ENCODE assay signal across 8 cellular contexts in genomic region chr1:40161125-40161887, GRCh38. TPM values are rescaled to one million over a fixed set of nuclear protein-coding genes. Genes with fewer than 3 reads are reported as not detected.
DNase-seq lines count a peak whose midpoint lies in the region; TF ChIP-seq lines count a peak whose summit lies in the region.

Gene RLF, plus strand, starts transcription at chr1:40161387. Its CDS starts 13 bp downstream, at chr1:40161400.

- H3K27me3 Mint-ChIP-seq in HFFc6 (ENCODE audit: insufficient read depth), result peaks cover 5% of the 10 kb centered on the region; the same call in 1 of the 2 replicates
- H3K27me3 Mint-ChIP-seq in activated naive CD4-positive, alpha-beta T cell treated with anti-CD3 and anti-CD28 coated beads for 36 hours (ENCODE audit: low read depth), result no peaks in the 10 kb centered on the region

- 0 out of 2 replicates have a peak, but pooled peaks cover 4% of the 10 kb centered on the region for H3K36me3 ChIP-seq in SK-N-MC (ENCODE audit: insufficient read depth, low read length)

- no peak within 1 kb of the TSS for H3K27ac Mint-ChIP-seq in HFFc6
- H3K27ac Mint-ChIP-seq in activated naive CD4-positive, alpha-beta T cell treated with anti-CD3 and anti-CD28 coated beads for 36 hours, result no peak within 1 kb of the TSS

- no peak for TF ChIP-seq CTCF in HFFc6 (IDR thresholded peaks at IDR 0.05)

- no peak within 1 kb of the TSS for H3K4me3 Mint-ChIP-seq in HFFc6
- H3K4me3 Mint-ChIP-seq in activated naive CD4-positive, alpha-beta T cell treated with anti-CD3 and anti-CD28 coated beads for 36 hours, result peak within 1 kb of the TSS; percentile 10

- H3K9me3 Mint-ChIP-seq in HFFc6, result no peaks in the 10 kb centered on the region
- H3K9me3 Mint-ChIP-seq in activated naive CD4-positive, alpha-beta T cell treated with anti-CD3 and anti-CD28 coated beads for 36 hours, result no peaks in the 10 kb centered on the region

- H3K9me3 ChIP-seq in SK-N-MC (ENCODE audit: low read depth, low read length), result no peaks in the 10 kb centered on the region

- peaks cover 20% of the 10 kb centered on the region for H3K4me1 Mint-ChIP-seq in HFFc6 (ENCODE audit: low read depth)
- peaks cover 5% of the 10 kb centered on the region for H3K4me1 Mint-ChIP-seq in activated naive CD4-positive, alpha-beta T cell treated with anti-CD3 and anti-CD28 coated beads for 36 hours (ENCODE audit: low read depth)

- intact Hi-C loops in activated naive CD4-positive, alpha-beta T cell treated with anti-CD3 and anti-CD28 coated beads for 36 hours (cut with micrococcal nuclease), result loop anchor here (1.0 to 5.0 kb wide), 5 partner anchors 97 to 531 kb away; partner anchors contain the start of genes NFYC and ZMPSTE24

- H3K27ac ChIP-seq in SK-N-MC (peak within 1 kb of the TSS; percentile 38), substantia nigra (ENCODE audit: low read depth, low read length, poor library complexity, severe bottlenecking) (peak within 1 kb of the TSS; percentile 92)

- H3K36me3 Mint-ChIP-seq in HFFc6 (ENCODE audit: low read depth), result peaks cover 5% of the 10 kb centered on the region; the same call in 1 of the 2 replicates
- peaks cover 2% of the 10 kb centered on the region for H3K36me3 Mint-ChIP-seq in activated naive CD4-positive, alpha-beta T cell treated with anti-CD3 and anti-CD28 coated beads for 36 hours (ENCODE audit: low read depth)

- CTCF ChIA-PET in activated naive CD4-positive, alpha-beta T cell treated with anti-CD3 and anti-CD28 coated beads for 36 hours (lab: Charles Lee), result interaction anchor here (0.5 to 2.4 kb wide), 9 partner anchors 8 to 1308 kb away, joined by 3 to 14 read pairs (median 3); no protein-coding TSS in a partner anchor

- peak within 1 kb of the TSS; percentile 81 for H3K9ac ChIP-seq in SK-N-MC (ENCODE audit: insufficient read length)

- DNase-seq in GM03348 (ENCODE audit: low spot score) (peak; percentile 97), HFFc6 (peak; percentile 92), NCI-H1048 (lab: John Stamatoyannopoulos, UW) (peak; percentile 73), SK-N-MC (ENCODE audit: low read depth, low spot score) (peak; percentile 56), germinal center (ENCODE audit: low spot score) (peak; percentile 92), non-pigmented ciliary epithelial cell (ENCODE audit: low read depth) (peak; percentile 54), substantia nigra (lab: John Stamatoyannopoulos, UW) (peak; percentile 53 to 96 (median 90))
- peak; percentile 97 for DNase-seq in activated naive CD4-positive, alpha-beta T cell treated with anti-CD3 and anti-CD28 coated beads for 36 hours

- peak within 1 kb of the TSS; percentile 90 for H3K4me3 ChIP-seq in SK-N-MC

RNA-seq across cellular contexts. Expression of gene RLF, which starts in this region (rescaled TPM):
- 10 to 100 TPM in 1 of 6 experiments, 1 to 10 TPM in 5; 7.2 to 10.2 (median 8.8) TPM for total RNA-seq in HFFc6 (2021; fragmentation: NEBNext Ultra II Directional; extraction: Animal tissue kit (Norgen Biotek cat#: 25700))
- total RNA-seq in activated naive CD4-positive, alpha-beta T cell treated with anti-CD3 and anti-CD28 coated beads for 36 hours, result 10 to 100 TPM; 12.5 to 12.9 TPM

Comparison
In these comparisons a context has a peak if more than half of its experiments do, and no peak if none do; other contexts are left out.
1. Peak in every context shown above with its lines: DNase-seq, H3K4me3 ChIP-seq and H3K27ac ChIP-seq.